Comparison of ENCODE assay signal across 8 cellular contexts in genomic region chr21:33642027-33642895, GRCh38. TPM values are rescaled to one million over a fixed set of nuclear protein-coding genes. Genes with fewer than 3 reads are reported as not detected.
DNase-seq lines count a peak whose midpoint lies in the region; ATAC-seq and TF ChIP-seq lines count a peak whose summit lies in the region.

ITSN1 (plus strand) TSS chr21:33642501; CDS start chr21:33718829, 76,328 bp downstream.

- intact Hi-C loops in spleen (cut with DNase I; ENCODE audit: low total_unique reads), result no loop called here

- TF ChIP-seq POLR2A in spleen (IDR thresholded peaks at IDR 0.05), result peak in 1 of 3 donors; percentile 76

- POLR2A ChIA-PET in AG04450 (lab: Yijun Ruan, JAX), result interaction anchor here (0.5 to 0.7 kb wide), 4 partner anchors 43 to 270 kb away, joined by 3 to 15 read pairs (median 4); no protein-coding TSS in a partner anchor

- H3K27ac Mint-ChIP-seq in central memory CD8-positive, alpha-beta T cell (ENCODE audit: low read depth), result peak within 1 kb of the TSS; percentile 85

- H3K9me3 ChIP-seq in AG04450 (ENCODE audit: control insufficient read depth, insufficient read depth, low read length) (no peaks in the 10 kb centered on the region), spleen (no peaks in the 10 kb centered on the region)

- peaks cover 9% of the 10 kb centered on the region for H3K36me3 Mint-ChIP-seq in central memory CD8-positive, alpha-beta T cell (ENCODE audit: insufficient read depth)

- TF ChIP-seq CTCF in AG04450 (IDR thresholded peaks at IDR 0.05; ENCODE audit: low read depth, low read length) (no peak), spleen (IDR thresholded peaks at IDR 0.05 in 8 of 11, conservative IDR thresholded peaks at IDR 0.05 in 3 of 11) (peak in 3 of 11 experiments; percentile 3 to 10 (median 5))

- DNase-seq in AG04450 (ENCODE audit: low read depth, low spot score) (peak; percentile 99), NCI-H345 (lab: John Stamatoyannopoulos, UW) (peak; percentile 100), inferior parietal cortex (ENCODE audit: extremely low spot score) (peak; percentile 99), spleen (peak; percentile 100)
- peak; percentile 100 for DNase-seq in activated CD4-positive, CD25-positive, alpha-beta regulatory T cell treated with anti-CD3 and anti-CD28 coated beads, Interleukin-2, amount 50 U/mL, for 16 hours (ENCODE audit: low read depth, low spot score)
- DNase-seq in central memory CD8-positive, alpha-beta T cell (ENCODE audit: low spot score in 2 of 2), result peak; percentile 98 to 99

- WGBS in spleen, 5 donors, result 0 to 1% (median 1%) methylated on average over 46 to 71 of the region's 71 CpGs

- H3K27me3 Mint-ChIP-seq in central memory CD8-positive, alpha-beta T cell, result peaks cover 10% of the 10 kb centered on the region

- H3K27me3 ChIP-seq in AG04450 (ENCODE audit: control insufficient read depth, insufficient read depth, low read length) (no peaks in the 10 kb centered on the region), spleen (replicated peaks in 1 of 7) (peaks cover 0 to 26% (median 3%) of the 10 kb centered on the region in 7 donors)

- H3K27ac ChIP-seq in AG04450 (ENCODE audit: low read depth, low read length) (peak within 1 kb of the TSS; percentile 75), spleen (peak within 1 kb of the TSS; percentile 79 to 94 (median 91))

- H3K4me3 ChIP-seq in AG04450 (ENCODE audit: low read depth, low read length), result peak within 1 kb of the TSS; percentile 93
- H3K4me3 ChIP-seq in spleen, result peak within 1 kb of the TSS; percentile 77 to 100 (median 94)

- no peaks in the 10 kb centered on the region for H3K9me3 Mint-ChIP-seq in central memory CD8-positive, alpha-beta T cell

- ATAC-seq in GM18909 (IDR thresholded peaks at IDR 0.05; ENCODE audit: poor library complexity, unreplicated experiment) (peak; percentile 86), HG03280 (IDR thresholded peaks at IDR 0.05; ENCODE audit: unreplicated experiment) (peak; percentile 83)
- ATAC-seq in central memory CD8-positive, alpha-beta T cell (replicated peaks; ENCODE audit: extremely low read depth, poor library complexity, severe bottlenecking), result peak; percentile 93

- peaks cover 3 to 68% (median 41%) of the 10 kb centered on the region in 6 donors for H3K4me1 ChIP-seq in spleen

- CTCF ChIA-PET in AG04450 (lab: Charles Lee), result no interaction called here

- H3K4me1 Mint-ChIP-seq in central memory CD8-positive, alpha-beta T cell, result peaks cover 24% of the 10 kb centered on the region

- H3K36me3 ChIP-seq in spleen, result no peaks in the 10 kb centered on the region

- H3K4me3 Mint-ChIP-seq in central memory CD8-positive, alpha-beta T cell, result peak within 1 kb of the TSS; percentile 79

RNA-seq across cellular contexts. Expression of gene ITSN1, which starts in this region (rescaled TPM):
- polyA plus RNA-seq in AG04450 (2011; rRNA removed) (51.5 and 54.3 TPM in 2 replicates), spleen (10 to 100 TPM in 1 of 3 donors, 1 to 10 TPM in 2; 4.1 to 11.6 (median 4.2) TPM)
- 70.0 and 92.0 TPM in 2 replicates for polyA minus RNA-seq in AG04450 (2011; rRNA and poly(A)+ RNA removed)
- total RNA-seq in spleen, result 10 to 100 TPM; 27.1 to 89.0 (median 70.5) TPM

Comparison
In these comparisons a context has a peak if more than half of its experiments do, and no peak if none do; other contexts are left out.
1. Peak in every context shown above with its lines: DNase-seq, ATAC-seq, H3K4me3 ChIP-seq and H3K27ac ChIP-seq.